8 cellular contexts compared by ENCODE assay signal in the genomic region with DNA sequence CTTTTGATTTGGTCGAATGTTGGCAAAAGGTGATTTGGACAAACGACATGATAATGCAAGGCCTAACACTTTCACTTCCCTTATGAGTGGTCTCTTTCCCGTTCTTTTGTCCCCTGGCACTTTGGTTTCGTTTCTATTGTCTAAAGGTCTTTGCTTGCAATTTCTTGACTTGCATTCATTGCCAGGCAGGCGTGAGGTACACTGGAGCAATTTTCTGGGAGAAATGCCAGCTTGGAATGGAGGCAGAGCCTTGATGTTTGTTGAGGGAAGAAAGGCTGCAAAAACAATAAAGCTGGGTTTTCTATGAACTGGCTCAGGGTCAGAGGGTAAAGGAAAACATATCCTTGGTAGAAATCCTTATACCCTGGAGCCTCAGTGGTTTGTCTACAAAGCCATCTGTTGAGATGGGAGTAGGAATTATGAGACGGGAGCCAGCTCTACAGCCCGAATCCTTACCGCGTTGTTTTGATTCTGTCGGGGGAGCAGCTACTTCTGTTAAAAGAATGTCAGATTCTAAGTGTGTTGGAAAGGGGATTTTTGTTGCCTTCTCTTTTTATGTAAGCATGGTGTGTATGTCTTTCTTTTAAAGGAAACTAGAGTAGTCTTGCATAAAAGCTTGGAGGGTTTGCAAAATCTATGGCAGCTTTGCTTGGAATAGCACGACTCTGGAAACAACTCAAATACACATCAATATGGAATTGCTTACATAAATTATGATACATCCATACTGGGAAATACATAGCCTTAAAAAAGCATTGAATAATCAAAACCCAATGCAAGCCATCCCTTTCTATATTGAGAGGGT.
DNase-seq lines count a peak whose midpoint lies in the region; ATAC-seq and TF ChIP-seq lines count a peak whose summit lies in the region.

No MANE protein-coding gene starts in this region.

- ATAC-seq in HG02642 (IDR thresholded peaks at IDR 0.05; ENCODE audit: poor library complexity, unreplicated experiment) (no peak), GM18861 (IDR thresholded peaks at IDR 0.05; ENCODE audit: unreplicated experiment) (no peak)

- no peak overlapping the region for H3K4me3 ChIP-seq in SJSA1

- H3K27me3 ChIP-seq in SJSA1 (replicated peaks), result 0 out of 2 replicates have a peak, but pooled peaks cover 6% of the 10 kb centered on the region

- H3K27ac Mint-ChIP-seq in HFFc6, result no peak overlapping the region

- peaks cover 27% of the 10 kb centered on the region for H3K4me1 Mint-ChIP-seq in HFFc6 (ENCODE audit: low read depth)

- no peaks in the 10 kb centered on the region for H3K9me3 ChIP-seq in SJSA1 (replicated peaks)

- peak; percentile 56 for DNase-seq in AG20443 (ENCODE audit: low spot score)
- DNase-seq in HFFc6, result peak; percentile 41
- DNase-seq in SJSA1 (ENCODE audit: low read depth in 1 of 2, low spot score in 2 of 2), result peak; percentile 65 to 67
- peak; percentile 72 for DNase-seq in glomerular endothelial cell (ENCODE audit: extremely low read depth, low read depth, low spot score)
- DNase-seq in superior temporal gyrus (ENCODE audit: extremely low spot score), result peak; percentile 47
- DNase-seq in stimulated activated CD4-positive, alpha-beta T cell treated with anti-CD3 and anti-CD28 coated beads, Interleukin-4, amount 100 ng/mL, for 4 hours, result no peak

- no peak for TF ChIP-seq CTCF in HFFc6 (IDR thresholded peaks at IDR 0.05)

- H3K4me3 Mint-ChIP-seq in HFFc6, result peak overlapping the region; percentile 0; the same call in 1 of the 2 replicates

- H3K9me3 Mint-ChIP-seq in HFFc6, result no peaks in the 10 kb centered on the region

- H3K4me1 ChIP-seq in SJSA1 (replicated peaks), result peaks cover 30% of the 10 kb centered on the region

- H3K27ac ChIP-seq in SJSA1, result peak overlapping the region; percentile 54

- H3K27me3 Mint-ChIP-seq in HFFc6 (ENCODE audit: insufficient read depth), result peaks cover 13% of the 10 kb centered on the region

- H3K36me3 ChIP-seq in SJSA1, result no peaks in the 10 kb centered on the region

- H3K36me3 Mint-ChIP-seq in HFFc6 (ENCODE audit: low read depth), result no peaks in the 10 kb centered on the region

Comparison
In these comparisons a context has a peak if more than half of its experiments do, and no peak if none do; other contexts are left out.
1. DNase-seq: peak in AG20443 (single experiment), HFFc6 (single experiment), SJSA1 (2 of 2), glomerular endothelial cell (single experiment) and superior temporal gyrus (single experiment); none in stimulated activated CD4-positive, alpha-beta T cell treated with anti-CD3 and anti-CD28 coated beads, Interleukin-4, amount 100 ng/mL, for 4 hours (0 of 2).